ENCODE assay signal across 8 cellular contexts in the genomic region with DNA sequence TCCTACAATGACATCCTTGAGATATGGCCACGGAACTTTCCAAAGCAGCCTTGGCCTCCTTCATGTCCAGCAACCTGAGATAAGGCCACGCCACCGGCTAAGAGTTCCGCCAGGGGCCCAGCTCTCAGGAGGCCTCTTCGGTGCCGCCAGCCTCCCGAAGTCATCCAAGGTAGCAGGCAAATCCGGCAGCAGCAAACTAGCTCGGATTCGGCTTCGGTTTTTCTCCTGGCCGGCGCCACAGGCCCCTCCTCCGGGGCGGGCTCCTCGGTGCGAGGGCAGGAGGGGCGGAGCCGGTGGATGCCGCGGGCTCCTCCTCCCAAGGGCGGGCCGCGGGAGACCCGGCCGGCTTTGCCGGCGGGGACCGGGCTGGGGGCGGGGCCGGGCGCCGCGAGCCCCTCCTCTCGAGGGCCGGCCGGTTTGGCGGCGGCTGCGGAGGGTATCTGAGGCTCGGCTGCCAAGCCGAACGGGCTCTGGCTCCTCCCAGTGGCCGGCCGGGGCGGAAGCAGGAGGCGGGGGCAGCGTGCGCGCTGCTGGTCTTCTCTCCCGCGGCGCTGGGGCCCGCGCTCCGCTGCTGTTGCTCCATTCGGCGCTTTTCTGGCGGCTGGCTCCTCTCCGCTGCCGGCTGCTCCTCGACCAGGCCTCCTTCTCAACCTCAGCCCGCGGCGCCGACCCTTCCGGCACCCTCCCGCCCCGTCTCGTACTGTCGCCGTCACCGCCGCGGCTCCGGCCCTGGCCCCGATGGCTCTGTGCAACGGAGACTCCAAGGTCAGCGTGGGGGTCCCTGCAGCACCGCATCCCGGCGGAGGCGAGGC. TPM values are rescaled to one million over a fixed set of nuclear protein-coding genes. Genes with fewer than 3 reads are reported as not detected.
DNase-seq lines count a peak whose midpoint lies in the region; ATAC-seq and TF ChIP-seq lines count a peak whose summit lies in the region.

GMPS (plus strand) TSS at position 518 of the 812 bp plus-strand sequence; CDS start at position 739, 221 bp downstream.

- DNase-seq in GM06990 (ENCODE audit: extremely low read depth, insufficient read length) (peak; percentile 95), HFF-Myc (ENCODE audit: extremely low read depth, low read depth) (peak; percentile 61), MV-4-11 (lab: John Stamatoyannopoulos, UW) (peak; percentile 89), SK-MEL-5 (ENCODE audit: low read depth, low spot score) (peak; percentile 93), non-pigmented ciliary epithelial cell (ENCODE audit: low read depth) (peak; percentile 49), superior temporal gyrus (ENCODE audit: extremely low spot score) (peak; percentile 91)
- peak; percentile 94 for DNase-seq in activated naive CD4-positive, alpha-beta T cell treated with anti-CD3 and anti-CD28 coated beads for 36 hours

- peak within 1 kb of the TSS; percentile 78 to 97 (median 94) for H3K27ac ChIP-seq in gastroesophageal sphincter

- H3K36me3 ChIP-seq in GM06990 (ENCODE audit: control insufficient read depth, insufficient read depth, low read length) (no peaks in the 10 kb centered on the region), gastroesophageal sphincter (no peaks in the 10 kb centered on the region)

- peak; percentile 99 for ATAC-seq in gastroesophageal sphincter

- TF ChIP-seq EP300 in gastroesophageal sphincter (IDR thresholded peaks at IDR 0.05): no peak

- WGBS in gastroesophageal sphincter (ENCODE audit: low coverage in 1 of 2), 2 donors: 4% methylated on average over 4 of the region's 83 CpGs; no CpG with 5 or more reads in 1 of the 2 donors

- peak; percentile 69 to 71 for TF ChIP-seq POLR2A in gastroesophageal sphincter (IDR thresholded peaks at IDR 0.05)

- intact Hi-C loops in activated naive CD4-positive, alpha-beta T cell treated with anti-CD3 and anti-CD28 coated beads for 36 hours (cut with micrococcal nuclease): loop anchor here (1.0 to 10.0 kb wide), 9 partner anchors 8 to 1746 kb away; partner anchors contain the start of genes ARHGEF26, C3orf33, CCNL1 and DHX36

- peaks cover 0 to 46% (median 10%) of the 10 kb centered on the region in 3 donors for H3K4me1 ChIP-seq in gastroesophageal sphincter

- in situ Hi-C loops in SK-MEL-5 (cut with HindIII; ENCODE audit: low pct_unique_long_range_greater_than_20kb, low sequenced_read_pairs): no loop called here

- H3K27ac Mint-ChIP-seq in activated naive CD4-positive, alpha-beta T cell treated with anti-CD3 and anti-CD28 coated beads for 36 hours: peak within 1 kb of the TSS; percentile 90

- peaks cover 22% of the 10 kb centered on the region for H3K4me1 Mint-ChIP-seq in activated naive CD4-positive, alpha-beta T cell treated with anti-CD3 and anti-CD28 coated beads for 36 hours (ENCODE audit: low read depth)

- no peaks in the 10 kb centered on the region for H3K9me3 ChIP-seq in gastroesophageal sphincter

- no peaks in the 10 kb centered on the region for H3K27me3 Mint-ChIP-seq in activated naive CD4-positive, alpha-beta T cell treated with anti-CD3 and anti-CD28 coated beads for 36 hours (ENCODE audit: low read depth)

- peak; percentile 35 for TF ChIP-seq CTCF in GM06990 (IDR thresholded peaks at IDR 0.05; ENCODE audit: insufficient read depth, low read length, poor library complexity, severe bottlenecking)
- peak; percentile 7 for TF ChIP-seq CTCF in HFF-Myc (IDR thresholded peaks at IDR 0.05; ENCODE audit: low read depth, low read length, missing control alignments)
- peak in 3 of 4 experiments; percentile 51 to 85 (median 61) for TF ChIP-seq CTCF in gastroesophageal sphincter (IDR thresholded peaks at IDR 0.05)

- H3K4me3 Mint-ChIP-seq in activated naive CD4-positive, alpha-beta T cell treated with anti-CD3 and anti-CD28 coated beads for 36 hours: peak within 1 kb of the TSS; percentile 90

- peaks cover 3% of the 10 kb centered on the region for H3K36me3 Mint-ChIP-seq in activated naive CD4-positive, alpha-beta T cell treated with anti-CD3 and anti-CD28 coated beads for 36 hours (ENCODE audit: low read depth)

- CTCF ChIA-PET in activated naive CD4-positive, alpha-beta T cell treated with anti-CD3 and anti-CD28 coated beads for 36 hours (lab: Charles Lee): interaction anchor here (0.8 to 2.9 kb wide), 5 partner anchors 11 to 64 kb away, joined by 3 to 21 read pairs (median 3); partner anchors contain the start of genes C3orf33 and SLC33A1

- H3K4me3 ChIP-seq in GM06990 (replicated peaks; ENCODE audit: low read depth, low read length) (peak within 1 kb of the TSS; percentile 98), HFF-Myc (replicated peaks; ENCODE audit: low read depth, low read length) (peak within 1 kb of the TSS; percentile 89), gastroesophageal sphincter (peak within 1 kb of the TSS; percentile 68 to 99)

- H3K27me3 ChIP-seq in GM06990 (replicated peaks; ENCODE audit: control insufficient read depth, insufficient read depth, low read length) (no peaks in the 10 kb centered on the region), gastroesophageal sphincter (no peaks in the 10 kb centered on the region)

- no peaks in the 10 kb centered on the region for H3K9me3 Mint-ChIP-seq in activated naive CD4-positive, alpha-beta T cell treated with anti-CD3 and anti-CD28 coated beads for 36 hours

RNA-seq across cellular contexts. Expression of gene GMPS, which starts in this region (rescaled TPM):
- total RNA-seq in SK-MEL-5 (2014; rRNA removed; shearing (Covaris generic)): 49.6 and 50.5 TPM in 2 replicates
- 50.3 and 70.4 TPM in 2 replicates for polyA plus RNA-seq in SK-MEL-5 (2015; cell fraction: cytosol; rRNA removed)
- 38.2 and 50.8 TPM in 2 replicates for polyA plus RNA-seq in SK-MEL-5 (2015; cell fraction: nucleus; rRNA removed)
- total RNA-seq in activated naive CD4-positive, alpha-beta T cell treated with anti-CD3 and anti-CD28 coated beads for 36 hours: 100 to 1,000 TPM; 114 to 123 TPM
- 10 to 100 TPM; 26.8 to 48.8 (median 29.9) TPM for total RNA-seq in gastroesophageal sphincter

Comparison
In these comparisons a context has a peak if more than half of its experiments do, and no peak if none do; other contexts are left out.
1. Peak in every context shown above with its lines: DNase-seq, ATAC-seq, H3K4me3 ChIP-seq and H3K27ac ChIP-seq.
2. CTCF ChIP-seq: peak in every context shown above with its lines; median percentile 61 in gastroesophageal sphincter; 35 in GM06990; 7 in HFF-Myc.